Comparison of ENCODE assay signal across 5 cellular contexts in the genomic region with DNA sequence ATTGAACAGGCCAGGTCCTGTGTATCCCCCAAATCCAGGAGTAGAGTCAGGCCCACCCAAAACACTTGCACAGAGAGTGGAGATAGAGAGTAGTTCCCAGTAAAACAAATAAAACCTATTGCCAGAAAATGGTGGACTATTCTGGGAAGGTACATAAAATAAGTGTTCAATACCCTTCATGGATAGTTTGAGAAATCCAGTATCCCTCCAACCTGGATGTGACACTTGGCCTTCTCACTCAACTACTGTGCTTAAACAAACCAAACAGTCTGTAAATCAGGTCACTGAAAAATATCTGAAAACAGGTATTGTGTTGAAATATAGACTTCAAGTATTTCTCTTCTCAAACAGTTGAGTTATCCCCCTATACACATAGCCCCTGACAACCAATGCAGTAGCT.
"Had no signal": no experiment of that assay in that cellular context is flagged by ENCODE, and none has a peak within 500 bp of the region (broad histone marks: within the 10 kb centered on the region; RNA-seq: fewer than 3 reads in every experiment).

No MANE protein-coding gene starts in this region.

- H3K27ac ChIP-seq: HL-60 had no signal

- DNase-seq: IMR-90, KBM-7 had no signal

- ATAC-seq: K562 had no signal

- FAIRE-seq: HTR-8/SVneo, K562 had no signal

- H3K4me3 ChIP-seq: K562 had no signal
